ENCODE assay signal across 1 cellular context in the genomic region with DNA sequence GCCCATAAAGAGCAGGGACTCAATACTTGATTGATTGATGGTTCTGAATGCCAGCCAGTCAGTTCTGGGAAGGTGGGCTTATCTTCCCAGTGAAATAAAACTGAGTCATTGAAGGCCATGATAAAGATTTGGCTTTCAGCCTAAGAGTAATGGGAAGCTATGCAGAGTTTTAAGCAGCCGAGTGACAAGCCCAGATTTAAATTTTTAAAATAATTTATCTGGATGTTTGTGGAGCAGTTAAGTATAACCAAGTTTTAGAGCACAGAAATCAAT.
TF ChIP-seq lines count a peak whose summit lies in the region.

No MANE protein-coding gene starts in this region.

TF ChIP-seq in SK-N-SH, 30 proteins besides CTCF, POLR2A, EP300 and RAD21 (continued from another document):
- TF ChIP-seq, protein P1, sequence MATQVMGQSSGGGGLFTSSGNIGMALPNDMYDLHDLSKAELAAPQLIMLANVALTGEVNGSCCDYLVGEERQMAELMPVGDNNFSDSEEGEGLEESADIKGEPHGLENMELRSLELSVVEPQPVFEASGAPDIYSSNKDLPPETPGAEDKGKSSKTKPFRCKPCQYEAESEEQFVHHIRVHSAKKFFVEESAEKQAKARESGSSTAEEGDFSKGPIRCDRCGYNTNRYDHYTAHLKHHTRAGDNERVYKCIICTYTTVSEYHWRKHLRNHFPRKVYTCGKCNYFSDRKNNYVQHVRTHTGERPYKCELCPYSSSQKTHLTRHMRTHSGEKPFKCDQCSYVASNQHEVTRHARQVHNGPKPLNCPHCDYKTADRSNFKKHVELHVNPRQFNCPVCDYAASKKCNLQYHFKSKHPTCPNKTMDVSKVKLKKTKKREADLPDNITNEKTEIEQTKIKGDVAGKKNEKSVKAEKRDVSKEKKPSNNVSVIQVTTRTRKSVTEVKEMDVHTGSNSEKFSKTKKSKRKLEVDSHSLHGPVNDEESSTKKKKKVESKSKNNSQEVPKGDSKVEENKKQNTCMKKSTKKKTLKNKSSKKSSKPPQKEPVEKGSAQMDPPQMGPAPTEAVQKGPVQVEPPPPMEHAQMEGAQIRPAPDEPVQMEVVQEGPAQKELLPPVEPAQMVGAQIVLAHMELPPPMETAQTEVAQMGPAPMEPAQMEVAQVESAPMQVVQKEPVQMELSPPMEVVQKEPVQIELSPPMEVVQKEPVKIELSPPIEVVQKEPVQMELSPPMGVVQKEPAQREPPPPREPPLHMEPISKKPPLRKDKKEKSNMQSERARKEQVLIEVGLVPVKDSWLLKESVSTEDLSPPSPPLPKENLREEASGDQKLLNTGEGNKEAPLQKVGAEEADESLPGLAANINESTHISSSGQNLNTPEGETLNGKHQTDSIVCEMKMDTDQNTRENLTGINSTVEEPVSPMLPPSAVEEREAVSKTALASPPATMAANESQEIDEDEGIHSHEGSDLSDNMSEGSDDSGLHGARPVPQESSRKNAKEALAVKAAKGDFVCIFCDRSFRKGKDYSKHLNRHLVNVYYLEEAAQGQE (IDR thresholded peaks at IDR 0.05; ENCODE audit: low read depth, low read length), result no peak
- TF ChIP-seq, protein P2, sequence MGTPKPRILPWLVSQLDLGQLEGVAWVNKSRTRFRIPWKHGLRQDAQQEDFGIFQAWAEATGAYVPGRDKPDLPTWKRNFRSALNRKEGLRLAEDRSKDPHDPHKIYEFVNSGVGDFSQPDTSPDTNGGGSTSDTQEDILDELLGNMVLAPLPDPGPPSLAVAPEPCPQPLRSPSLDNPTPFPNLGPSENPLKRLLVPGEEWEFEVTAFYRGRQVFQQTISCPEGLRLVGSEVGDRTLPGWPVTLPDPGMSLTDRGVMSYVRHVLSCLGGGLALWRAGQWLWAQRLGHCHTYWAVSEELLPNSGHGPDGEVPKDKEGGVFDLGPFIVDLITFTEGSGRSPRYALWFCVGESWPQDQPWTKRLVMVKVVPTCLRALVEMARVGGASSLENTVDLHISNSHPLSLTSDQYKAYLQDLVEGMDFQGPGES (IDR thresholded peaks at IDR 0.05; ENCODE audit: low read depth, low read length), result no peak
